20 cellular contexts compared by ENCODE assay signal in genomic region chr9:93968451-93969327, GRCh38. TPM values are rescaled to one million over a fixed set of nuclear protein-coding genes. Genes with fewer than 3 reads are reported as not detected.
DNase-seq lines count a peak whose midpoint lies in the region; ATAC-seq and TF ChIP-seq lines count a peak whose summit lies in the region.
"Had no signal": no experiment of that assay in that cellular context is flagged by ENCODE, and none has a peak within 500 bp of the region (broad histone marks: within the 10 kb centered on the region; RNA-seq: fewer than 3 reads in every experiment).

No MANE protein-coding gene starts in this region.

- TF ChIP-seq CTCF in colonic mucosa (IDR thresholded peaks at IDR 0.05) (no peak), osteocyte (IDR thresholded peaks at IDR 0.05) (no peak), tibial artery (IDR thresholded peaks at IDR 0.05) (no peak)

- H3K9ac ChIP-seq in colonic mucosa (ENCODE audit: low read depth in 2 of 2, low read length in 2 of 2) = no peak overlapping the region
- H3K9ac ChIP-seq: BLaER1 treated with 17β-estradiol and CSF1 and Interleukin-3, amounts not matched to agents 10 nM and 100 nM had no signal

- no peaks in the 10 kb centered on the region for H3K9me3 ChIP-seq in colonic mucosa
- H3K9me3 ChIP-seq in tibial artery = peaks cover 0 to 6% (median 4%) of the 10 kb centered on the region in 3 donors
- H3K9me3 ChIP-seq: body of pancreas, lower lobe of right lung had no signal

- H3K9me3 Mint-ChIP-seq in osteocyte (ENCODE audit: unreplicated experiment) = peaks cover 14% of the 10 kb centered on the region

- peaks cover 2% of the 10 kb centered on the region for H3K27me3 Mint-ChIP-seq in osteocyte (ENCODE audit: unreplicated experiment)

- H3K36me3 Mint-ChIP-seq in osteocyte (ENCODE audit: unreplicated experiment) = no peaks in the 10 kb centered on the region

- peak; percentile 72 for DNase-seq in Daoy (ENCODE audit: low read depth)
- peak; percentile 32 for DNase-seq in HK-2 (ENCODE audit: unreplicated experiment)
- peak; percentile 13 for DNase-seq in colonic mucosa
- DNase-seq in osteocyte (ENCODE audit: extremely low spot score, unreplicated experiment) = no peak
- DNase-seq in tibial artery = no peak
- DNase-seq in NCI-H2029 treated with DMSO at 0.1 percent for 48 hours (lab: John Stamatoyannopoulos, UW) = no peak
- DNase-seq: activated CD8-positive, alpha-beta T cell treated with anti-CD3 and anti-CD28 coated beads, Interleukin-2, amount 10 ng/mL, durations not matched to agents 7 days and 5 days; body of pancreas; lower lobe of right lung; NCI-H1694; NCI-H510A treated with DMSO at 0.1 percent for 48 hours; stimulated activated naive B cell treated with anti-CD40 and anti-IgM and Interleukin-4, amounts not matched to agents 10 μg/mL and 1 μg/mL and 100 μg/mL, for 72 hours had no signal

- H3K4me3 ChIP-seq in colonic mucosa = no peak overlapping the region
- H3K4me3 ChIP-seq in tibial artery = no peak overlapping the region
- H3K4me3 ChIP-seq: BLaER1 treated with 17β-estradiol and CSF1 and Interleukin-3, amounts not matched to agents 10 nM and 100 nM; body of pancreas; lower lobe of right lung; skin epidermis had no signal

- H3K4me1 Mint-ChIP-seq in osteocyte (ENCODE audit: unreplicated experiment) = peaks cover 22% of the 10 kb centered on the region
- H3K4me1 Mint-ChIP-seq: stimulated activated naive B cell treated with anti-CD40 and anti-IgM and Interleukin-4, amounts not matched to agents 10 μg/mL and 1 μg/mL and 100 μg/mL, for 72 hours had no signal

- H3K36me3 ChIP-seq in colonic mucosa = no peaks in the 10 kb centered on the region
- H3K36me3 ChIP-seq in tibial artery = no peaks in the 10 kb centered on the region
- H3K36me3 ChIP-seq: BLaER1 treated with 17β-estradiol and CSF1 and Interleukin-3, amounts not matched to agents 10 nM and 100 nM; lower lobe of right lung had no signal

- intact Hi-C loops in colonic mucosa (cut with DNase I) = no loop called here
- intact Hi-C loops in tibial artery (cut with DNase I; ENCODE audit: low total_unique reads) = no loop called here

- H3K27me3 ChIP-seq in colonic mucosa = no peaks in the 10 kb centered on the region
- H3K27me3 ChIP-seq in tibial artery = peaks cover 0 to 30% of the 10 kb centered on the region in 2 donors
- H3K27me3 ChIP-seq: BLaER1 treated with 17β-estradiol and CSF1 and Interleukin-3, amounts not matched to agents 10 nM and 100 nM; body of pancreas had no signal

- H3K27ac ChIP-seq in colonic mucosa = no peak overlapping the region
- H3K27ac ChIP-seq in tibial artery = no peak overlapping the region
- H3K27ac ChIP-seq: BLaER1 treated with 17β-estradiol and CSF1 and Interleukin-3, amounts not matched to agents 10 nM and 100 nM; body of pancreas; lower lobe of right lung; skin epidermis; VCaP had no signal

- peak overlapping the region; percentile 24 for H3K27ac Mint-ChIP-seq in osteocyte (ENCODE audit: unreplicated experiment)
- H3K27ac Mint-ChIP-seq: activated CD8-positive, alpha-beta T cell treated with anti-CD3 and anti-CD28 coated beads, Interleukin-2, amount 10 ng/mL, durations not matched to agents 7 days and 5 days; stimulated activated naive B cell treated with anti-CD40 and anti-IgM and Interleukin-4, amounts not matched to agents 10 μg/mL and 1 μg/mL and 100 μg/mL, for 72 hours had no signal

- ATAC-seq in GM18517 (IDR thresholded peaks at IDR 0.05; ENCODE audit: unreplicated experiment) = no peak
- no peak for ATAC-seq in HG03280 (IDR thresholded peaks at IDR 0.05; ENCODE audit: unreplicated experiment)
- ATAC-seq: activated CD8-positive, alpha-beta T cell treated with anti-CD3 and anti-CD28 coated beads, Interleukin-2, amount 10 ng/mL, durations not matched to agents 7 days and 5 days; body of pancreas; HCT116; lower lobe of right lung; stimulated activated naive B cell treated with anti-CD40 and anti-IgM and Interleukin-4, amounts not matched to agents 10 μg/mL and 1 μg/mL and 100 μg/mL, for 72 hours had no signal

- no peaks in the 10 kb centered on the region for H3K4me1 ChIP-seq in colonic mucosa
- no peaks in the 10 kb centered on the region for H3K4me1 ChIP-seq in tibial artery
- H3K4me1 ChIP-seq: BLaER1 treated with 17β-estradiol and CSF1 and Interleukin-3, amounts not matched to agents 10 nM and 100 nM; body of pancreas; lower lobe of right lung had no signal

- no peak overlapping the region for H3K4me3 Mint-ChIP-seq in osteocyte (ENCODE audit: unreplicated experiment)
- H3K4me3 Mint-ChIP-seq: activated CD8-positive, alpha-beta T cell treated with anti-CD3 and anti-CD28 coated beads, Interleukin-2, amount 10 ng/mL, durations not matched to agents 7 days and 5 days; stimulated activated naive B cell treated with anti-CD40 and anti-IgM and Interleukin-4, amounts not matched to agents 10 μg/mL and 1 μg/mL and 100 μg/mL, for 72 hours had no signal

RNA-seq across cellular contexts. Expression of gene BARX1, which starts 13.5 kb away (rescaled TPM):
- total RNA-seq in Daoy (2014; rRNA removed; shearing (Covaris generic)) = 1.5 and 1.9 TPM in 2 replicates
- total RNA-seq in colonic mucosa (not detected), osteocyte (1.7 and 2.2 TPM in 2 replicates)
- total RNA-seq: lower lobe of right lung, OCI-LY7, urinary bladder had no signal

Comparison
In these comparisons a context has a peak if more than half of its experiments do, and no peak if none do; other contexts are left out.
1. DNase-seq: peak in Daoy (single experiment), HK-2 (single experiment) and colonic mucosa (single experiment); none in osteocyte (single experiment), tibial artery (0 of 2) and NCI-H2029 treated with DMSO at 0.1 percent for 48 hours (single experiment).